In the genomic region with DNA sequence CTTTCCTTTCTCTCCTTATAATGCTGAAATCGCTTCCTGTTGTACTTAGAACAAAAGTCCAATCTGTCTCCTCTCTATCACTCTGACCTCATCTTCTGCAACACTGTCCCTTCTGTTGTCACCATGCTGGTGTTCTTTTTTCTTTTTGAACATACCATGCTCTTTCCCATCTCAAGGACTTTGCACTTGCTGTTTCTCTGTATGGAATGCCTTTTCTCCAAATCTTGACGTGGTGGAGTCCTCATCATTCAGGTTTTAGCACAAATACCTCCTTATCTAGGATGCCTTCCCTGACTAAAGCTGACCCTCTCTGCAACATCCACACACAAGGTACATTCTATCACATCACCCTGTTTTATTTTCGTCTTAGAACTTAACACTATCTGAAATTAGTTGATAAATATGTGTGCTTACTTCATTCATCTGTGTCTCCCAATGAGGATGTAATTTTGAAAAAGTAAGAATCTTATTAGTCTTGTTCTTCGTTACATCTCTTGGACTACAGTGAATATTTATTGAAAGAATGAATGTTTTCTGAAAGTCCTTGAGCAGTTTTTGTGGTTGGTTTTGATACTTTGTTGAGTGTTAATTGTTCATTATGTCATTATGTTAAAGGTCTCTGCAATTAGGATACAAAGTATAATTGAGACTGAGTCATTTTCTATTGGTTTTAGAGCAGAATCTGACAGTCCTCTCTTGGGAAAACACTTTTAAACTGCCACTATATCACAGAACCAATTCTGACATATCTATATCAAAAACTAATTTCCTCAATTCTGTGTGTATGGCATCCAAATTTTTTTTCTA, we compare ENCODE assay signal across 15 cellular contexts.
DNase-seq lines count a peak whose midpoint lies in the region; ATAC-seq and TF ChIP-seq lines count a peak whose summit lies in the region.
"Had no signal": no experiment of that assay in that cellular context is flagged by ENCODE, and none has a peak within 500 bp of the region (broad histone marks: within the 10 kb centered on the region; RNA-seq: fewer than 3 reads in every experiment).

No MANE protein-coding gene starts in this region.

- peak overlapping the region; percentile 40 to 88 (median 78) for H3K4me3 Mint-ChIP-seq in CD4-positive, alpha-beta memory T cell
- peak overlapping the region; percentile 40 for H3K4me3 Mint-ChIP-seq in activated T-helper 1 cell treated with anti-CD3 and anti-CD28 coated beads, Interleukin-12 subunit alpha, Interleukin-12 subunit beta, Interleukin-2, Interleukin-4 antibody, amounts not matched to agents 30 ng/mL and 10 ng/mL and 1 ng/mL, durations not matched to agents 14 hours and 24 hours and 36 hours
- H3K4me3 Mint-ChIP-seq: dendritic cell treated with granulocyte-macrophage colony-stimulating factor and Interleukin-4, amounts not matched to agents 40 ng/mL and 50 ng/mL, for 4 days; type B pancreatic cell had no signal

- DNase-seq in CD4-positive, alpha-beta memory T cell: no peak
- no peak for DNase-seq in activated T-helper 1 cell treated with anti-CD3 and anti-CD28 coated beads, Interleukin-12 subunit alpha, Interleukin-12 subunit beta, Interleukin-2, Interleukin-4 antibody, amounts not matched to agents 30 ng/mL and 10 ng/mL and 1 ng/mL, durations not matched to agents 14 hours and 24 hours and 36 hours (ENCODE audit: low spot score)
- DNase-seq in DMS79 treated with DMSO at 0.1 percent for 48 hours (lab: John Stamatoyannopoulos, UW): no peak
- no peak for DNase-seq in NCI-H1048 (lab: John Stamatoyannopoulos, UW)
- DNase-seq in lower lobe of right lung: no peak
- DNase-seq: activated CD8-positive, alpha-beta memory T cell treated with anti-CD3 and anti-CD28 coated beads, Interleukin-2, amount 50 U/mL, for 48 hours; HCEC 1CT; NCI-H2227 treated with DMSO at 0.1 percent for 48 hours; stimulated activated CD4-positive, alpha-beta T cell treated with anti-CD3 and anti-CD28 coated beads, Interleukin-4, amount 100 ng/mL, for 1 hour had no signal

- peaks cover 0 to 2% (median 0%) of the 10 kb centered on the region in 8 donors for H3K9me3 Mint-ChIP-seq in CD4-positive, alpha-beta memory T cell
- H3K9me3 Mint-ChIP-seq in activated T-helper 1 cell treated with anti-CD3 and anti-CD28 coated beads, Interleukin-12 subunit alpha, Interleukin-12 subunit beta, Interleukin-2, Interleukin-4 antibody, amounts not matched to agents 30 ng/mL and 10 ng/mL and 1 ng/mL, durations not matched to agents 14 hours and 24 hours and 36 hours: no peaks in the 10 kb centered on the region
- H3K9me3 Mint-ChIP-seq: dendritic cell treated with granulocyte-macrophage colony-stimulating factor and Interleukin-4, amounts not matched to agents 40 ng/mL and 50 ng/mL, for 4 days; type B pancreatic cell had no signal

- no peaks in the 10 kb centered on the region for H3K27me3 ChIP-seq in CD4-positive, alpha-beta memory T cell (ENCODE audit: insufficient read depth, low read length)
- H3K27me3 ChIP-seq in muscle layer of duodenum (ENCODE audit: low read depth, low read length): no peaks in the 10 kb centered on the region
- no peaks in the 10 kb centered on the region for H3K27me3 ChIP-seq in lower lobe of right lung (ENCODE audit: low read depth)
- H3K27me3 ChIP-seq: neutrophil had no signal

- H3K36me3 Mint-ChIP-seq in CD4-positive, alpha-beta memory T cell: no peaks in the 10 kb centered on the region
- no peaks in the 10 kb centered on the region for H3K36me3 Mint-ChIP-seq in activated T-helper 1 cell treated with anti-CD3 and anti-CD28 coated beads, Interleukin-12 subunit alpha, Interleukin-12 subunit beta, Interleukin-2, Interleukin-4 antibody, amounts not matched to agents 30 ng/mL and 10 ng/mL and 1 ng/mL, durations not matched to agents 14 hours and 24 hours and 36 hours (ENCODE audit: low read depth)
- H3K36me3 Mint-ChIP-seq: type B pancreatic cell had no signal

- no peak overlapping the region for H3K27ac ChIP-seq in CD4-positive, alpha-beta memory T cell (ENCODE audit: low read depth, low read length)
- H3K27ac ChIP-seq in muscle layer of duodenum (ENCODE audit: low read length): peak overlapping the region; percentile 24
- H3K27ac ChIP-seq in lower lobe of right lung: no peak overlapping the region
- H3K27ac ChIP-seq: neutrophil had no signal

- no peak overlapping the region for H3K4me3 ChIP-seq in CD4-positive, alpha-beta memory T cell (ENCODE audit: low read length in 2 of 2)
- no peak overlapping the region for H3K4me3 ChIP-seq in muscle layer of duodenum (ENCODE audit: low read depth in 1 of 2, low read length in 2 of 2)
- no peak overlapping the region for H3K4me3 ChIP-seq in lower lobe of right lung

- CTCF ChIA-PET in CD4-positive, alpha-beta memory T cell (lab: Charles Lee; ENCODE audit: partially characterized antibody): interaction anchor here (1.3 to 1.4 kb wide), 2 partner anchors 9 to 10 kb away, joined by 3 to 4 read pairs; no protein-coding TSS in a partner anchor

- H3K4me1 ChIP-seq in CD4-positive, alpha-beta memory T cell (ENCODE audit: insufficient read depth, low read length): peaks cover 37% of the 10 kb centered on the region
- no peaks in the 10 kb centered on the region for H3K4me1 ChIP-seq in muscle layer of duodenum (ENCODE audit: control insufficient read depth in 1 of 2, insufficient read depth in 2 of 2, low read length in 2 of 2)
- H3K4me1 ChIP-seq in lower lobe of right lung: peaks cover 18% of the 10 kb centered on the region

- peak overlapping the region; percentile 54 to 93 (median 83) for H3K27ac Mint-ChIP-seq in CD4-positive, alpha-beta memory T cell
- H3K27ac Mint-ChIP-seq in activated T-helper 1 cell treated with anti-CD3 and anti-CD28 coated beads, Interleukin-12 subunit alpha, Interleukin-12 subunit beta, Interleukin-2, Interleukin-4 antibody, amounts not matched to agents 30 ng/mL and 10 ng/mL and 1 ng/mL, durations not matched to agents 14 hours and 24 hours and 36 hours: peak overlapping the region; percentile 73
- H3K27ac Mint-ChIP-seq: dendritic cell treated with granulocyte-macrophage colony-stimulating factor and Interleukin-4, amounts not matched to agents 40 ng/mL and 50 ng/mL, for 4 days; type B pancreatic cell had no signal

- H3K27me3 Mint-ChIP-seq in CD4-positive, alpha-beta memory T cell: no peaks in the 10 kb centered on the region
- no peaks in the 10 kb centered on the region for H3K27me3 Mint-ChIP-seq in activated T-helper 1 cell treated with anti-CD3 and anti-CD28 coated beads, Interleukin-12 subunit alpha, Interleukin-12 subunit beta, Interleukin-2, Interleukin-4 antibody, amounts not matched to agents 30 ng/mL and 10 ng/mL and 1 ng/mL, durations not matched to agents 14 hours and 24 hours and 36 hours (ENCODE audit: insufficient read depth)
- H3K27me3 Mint-ChIP-seq: dendritic cell treated with granulocyte-macrophage colony-stimulating factor and Interleukin-4, amounts not matched to agents 40 ng/mL and 50 ng/mL, for 4 days; type B pancreatic cell had no signal

- peaks cover 29 to 50% (median 40%) of the 10 kb centered on the region in 4 donors for H3K4me1 Mint-ChIP-seq in CD4-positive, alpha-beta memory T cell
- H3K4me1 Mint-ChIP-seq in activated T-helper 1 cell treated with anti-CD3 and anti-CD28 coated beads, Interleukin-12 subunit alpha, Interleukin-12 subunit beta, Interleukin-2, Interleukin-4 antibody, amounts not matched to agents 30 ng/mL and 10 ng/mL and 1 ng/mL, durations not matched to agents 14 hours and 24 hours and 36 hours (ENCODE audit: low read depth): peaks cover 57% of the 10 kb centered on the region

- TF ChIP-seq CTCF in lower lobe of right lung (IDR thresholded peaks at IDR 0.05): no peak

- POLR2A ChIA-PET in CD4-positive, alpha-beta memory T cell (lab: Charles Lee; ENCODE audit: partially characterized antibody): interaction anchor here (1.2 to 2.4 kb wide), 5 partner anchors 40 to 504 kb away, joined by 3 to 16 read pairs (median 8); a partner anchor contains a TSS

- intact Hi-C loops in CD4-positive, alpha-beta memory T cell (cut with micrococcal nuclease): loop anchor here (5.0 kb wide), 2 partner anchors 40 to 145 kb away; a partner anchor contains a TSS
- intact Hi-C loops in activated T-helper 1 cell treated with anti-CD3 and anti-CD28 coated beads, Interleukin-12 subunit alpha, Interleukin-12 subunit beta, Interleukin-2, Interleukin-4 antibody, amounts not matched to agents 30 ng/mL and 10 ng/mL and 1 ng/mL, durations not matched to agents 14 hours and 24 hours and 36 hours (cut with micrococcal nuclease): loop anchor here (5.0 kb wide), 1 partner anchor 160 kb away; no protein-coding TSS in a partner anchor
- intact Hi-C loops in lower lobe of right lung (cut with DNase I): no loop called here

- H3K9me3 ChIP-seq in CD4-positive, alpha-beta memory T cell (ENCODE audit: control insufficient read depth in 1 of 2, low read length in 2 of 2): no peaks in the 10 kb centered on the region
- H3K9me3 ChIP-seq in muscle layer of duodenum (ENCODE audit: control insufficient read depth in 1 of 2, low read length in 2 of 2) (no peaks in the 10 kb centered on the region), lower lobe of right lung (no peaks in the 10 kb centered on the region)
- H3K9me3 ChIP-seq: neutrophil had no signal

- ATAC-seq in HG03565 (IDR thresholded peaks at IDR 0.05; ENCODE audit: unreplicated experiment) (peak; percentile 17), HG03196 (IDR thresholded peaks at IDR 0.05; ENCODE audit: unreplicated experiment) (no peak), lower lobe of right lung (no peak)

- H3K36me3 ChIP-seq in CD4-positive, alpha-beta memory T cell (ENCODE audit: insufficient read depth, low read length): no peaks in the 10 kb centered on the region
- no peaks in the 10 kb centered on the region for H3K36me3 ChIP-seq in muscle layer of duodenum (ENCODE audit: control insufficient read depth in 1 of 2, insufficient read depth in 2 of 2, low read length in 2 of 2)
- no peaks in the 10 kb centered on the region for H3K36me3 ChIP-seq in lower lobe of right lung
- H3K36me3 ChIP-seq: neutrophil had no signal
